In the genomic region with DNA sequence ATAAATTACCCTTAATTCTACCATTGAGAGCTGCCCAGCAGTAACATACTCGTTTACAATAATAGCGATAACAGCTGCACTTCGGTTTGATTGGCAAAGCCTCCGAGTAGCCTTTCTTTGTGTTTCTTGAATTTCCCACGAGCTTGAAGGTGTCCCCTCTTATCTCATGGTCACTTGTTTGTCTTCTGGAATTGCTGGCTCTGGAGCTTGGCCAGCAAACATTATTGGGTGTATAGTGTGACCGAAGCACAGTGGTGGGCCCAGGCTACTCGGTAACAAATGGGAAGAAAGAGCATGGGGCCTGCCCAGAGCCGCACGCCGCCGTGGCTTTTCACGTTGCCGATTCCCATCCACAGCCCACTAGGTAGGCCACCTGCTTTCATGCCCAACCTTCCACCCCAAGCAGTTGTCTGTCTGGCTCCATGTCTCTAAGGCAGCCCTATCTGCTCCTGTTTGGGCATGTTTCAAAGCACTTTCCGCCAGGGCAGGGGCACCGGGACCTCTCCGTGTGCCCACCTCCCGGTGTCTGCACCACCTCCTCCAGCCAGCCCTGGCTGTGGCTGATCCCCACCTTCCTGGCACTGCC, we compare ENCODE assay signal across 19 cellular contexts. TPM values are rescaled to one million over a fixed set of nuclear protein-coding genes. Genes with fewer than 3 reads are reported as not detected.
"Had no signal": no experiment of that assay in that cellular context is flagged by ENCODE, and none has a peak within 500 bp of the region (broad histone marks: within the 10 kb centered on the region; RNA-seq: fewer than 3 reads in every experiment).

No MANE protein-coding gene starts in this region.

- H3K27ac Mint-ChIP-seq: naive thymus-derived CD4-positive, alpha-beta T cell; nephron progenitor cell had no signal

- H3K27me3 ChIP-seq: neutrophil, right atrium auricular region, suprapubic skin, upper lobe of left lung, uterus had no signal

- H3K9me3 ChIP-seq: neutrophil, right atrium auricular region, suprapubic skin, tibial artery, upper lobe of left lung, uterus had no signal

- ATAC-seq: left colon; left ventricle myocardium superior; naive thymus-derived CD4-positive, alpha-beta T cell had no signal

- H3K36me3 Mint-ChIP-seq: naive thymus-derived CD4-positive, alpha-beta T cell had no signal

- H3K9me3 Mint-ChIP-seq: naive thymus-derived CD4-positive, alpha-beta T cell had no signal

- H3K4me1 ChIP-seq: right atrium auricular region, tibial artery, upper lobe of left lung, uterus had no signal

- H3K36me3 ChIP-seq: neutrophil, right atrium auricular region, suprapubic skin, tibial artery, upper lobe of left lung, uterus had no signal

- H3K27ac ChIP-seq: coronary artery, neutrophil, right atrium auricular region, suprapubic skin, tibial artery, upper lobe of left lung, uterus had no signal

- DNase-seq: effector CD8-positive, alpha-beta T cell; foreskin melanocyte; hippocampal formation; left colon; left ventricle myocardium superior; naive thymus-derived CD4-positive, alpha-beta T cell; nephron progenitor cell; small intestine; stimulated activated CD4-positive, alpha-beta T cell treated with anti-CD3 and anti-CD28 coated beads, Interleukin-12 subunit alpha, Interleukin-12 subunit beta, amount 100 ng/mL, for 4 hours; stimulated activated naive CD4-positive, alpha-beta T cell treated with Interleukin-2 at 50 U/mL for 16 hours; tibial artery; upper lobe of left lung; uterus had no signal

- FAIRE-seq: small intestine had no signal

- H3K4me3 ChIP-seq: coronary artery, right atrium auricular region, suprapubic skin, tibial artery, upper lobe of left lung, uterus had no signal

- H3K4me1 Mint-ChIP-seq: naive thymus-derived CD4-positive, alpha-beta T cell had no signal

- H3K4me3 Mint-ChIP-seq: naive thymus-derived CD4-positive, alpha-beta T cell; nephron progenitor cell had no signal

RNA-seq across cellular contexts. Expression of a gene that starts 8.7 kb away (rescaled TPM):
- total RNA-seq: kidney epithelial cell, mesenteric fat pad had no signal
